In genomic region chr6:31354248-31354647, GRCh38 we compare ENCODE assay signal across 13 cellular contexts. TPM values are rescaled to one million over a fixed set of nuclear protein-coding genes. Genes with fewer than 3 reads are reported as not detected.
DNase-seq lines count a peak whose midpoint lies in the region; ATAC-seq and TF ChIP-seq lines count a peak whose summit lies in the region.
"Had no signal": no experiment of that assay in that cellular context is flagged by ENCODE, and none has a peak within 500 bp of the region (broad histone marks: within the 10 kb centered on the region; RNA-seq: fewer than 3 reads in every experiment).

No MANE protein-coding gene starts in this region.

- H3K36me3 ChIP-seq in breast epithelium (no peaks in the 10 kb centered on the region), tibial nerve (peaks cover 0 to 18% (median 8%) of the 10 kb centered on the region in 3 donors)
- H3K36me3 ChIP-seq: cardiac muscle cell, prostate gland had no signal

- 67 to 70% methylated on average over 7 to 9 of the region's 9 CpGs for WGBS in tibial nerve, 2 donors

- H3K27me3 ChIP-seq in breast epithelium (no peaks in the 10 kb centered on the region), tibial nerve (no peaks in the 10 kb centered on the region)

- POLR2A ChIA-PET in MCF 10A (lab: Yijun Ruan, JAX) = no interaction called here

- TF ChIP-seq CTCF in breast epithelium (IDR thresholded peaks at IDR 0.05) = no peak
- TF ChIP-seq CTCF in MCF 10A (IDR thresholded peaks at IDR 0.05; ENCODE audit: unreplicated experiment) = no peak
- TF ChIP-seq CTCF in tibial nerve (IDR thresholded peaks at IDR 0.05) = no peak
- no peak for TF ChIP-seq CTCF in type B pancreatic cell (conservative IDR thresholded peaks at IDR 0.05)

- H3K4me1 ChIP-seq in breast epithelium (no peaks in the 10 kb centered on the region), tibial nerve (peaks cover 0 to 15% (median 0%) of the 10 kb centered on the region in 4 donors)
- H3K4me1 ChIP-seq: prostate gland had no signal

- ATAC-seq in effector memory CD8-positive, alpha-beta T cell (replicated peaks) = no peak
- no peak for ATAC-seq in HG03095 (IDR thresholded peaks at IDR 0.05; ENCODE audit: unreplicated experiment)

- CTCF ChIA-PET in MCF 10A (lab: Yijun Ruan, JAX) = interaction anchor here (0.7 to 0.9 kb wide), 2 partner anchors 12 to 158 kb away, joined by 3 read pairs; no protein-coding TSS in a partner anchor

- no peak overlapping the region for H3K4me3 Mint-ChIP-seq in MCF 10A (ENCODE audit: unreplicated experiment)
- peak overlapping the region; percentile 95 for H3K4me3 Mint-ChIP-seq in T-helper 1 cell treated with Interleukin-12 subunit alpha and Interleukin-12 subunit beta and Interleukin-4 antibody, amounts not matched to agents 30 μg/mL and 1 μg/mL, for 36 hours
- peak overlapping the region; percentile 90 to 97 for H3K4me3 Mint-ChIP-seq in effector memory CD8-positive, alpha-beta T cell
- H3K4me3 Mint-ChIP-seq in type B pancreatic cell = no peak overlapping the region

- peak overlapping the region in 2 of 3 donors; percentile 68 to 80 for H3K4me3 ChIP-seq in breast epithelium
- H3K4me3 ChIP-seq in tibial nerve = peak overlapping the region in 1 of 4 donors; percentile 73
- H3K4me3 ChIP-seq: cardiac muscle cell had no signal

- H3K27ac Mint-ChIP-seq in MCF 10A (ENCODE audit: low read depth, unreplicated experiment) (no peak overlapping the region), type B pancreatic cell (no peak overlapping the region)
- H3K27ac Mint-ChIP-seq in T-helper 1 cell treated with Interleukin-12 subunit alpha and Interleukin-12 subunit beta and Interleukin-4 antibody, amounts not matched to agents 30 μg/mL and 1 μg/mL, for 36 hours = peak overlapping the region; percentile 83
- peak overlapping the region; percentile 100 for H3K27ac Mint-ChIP-seq in effector memory CD8-positive, alpha-beta T cell

- H3K27ac ChIP-seq in breast epithelium = no peak overlapping the region
- H3K27ac ChIP-seq in tibial nerve = no peak overlapping the region
- H3K27ac ChIP-seq: cardiac muscle cell, prostate gland had no signal

- peaks cover 5% of the 10 kb centered on the region for H3K4me1 Mint-ChIP-seq in MCF 10A (ENCODE audit: insufficient read depth, unreplicated experiment)
- peaks cover 51% of the 10 kb centered on the region for H3K4me1 Mint-ChIP-seq in T-helper 1 cell treated with Interleukin-12 subunit alpha and Interleukin-12 subunit beta and Interleukin-4 antibody, amounts not matched to agents 30 μg/mL and 1 μg/mL, for 36 hours (ENCODE audit: low read depth)
- peaks cover 68 to 73% of the 10 kb centered on the region in 2 donors for H3K4me1 Mint-ChIP-seq in effector memory CD8-positive, alpha-beta T cell (ENCODE audit: low read depth in 2 of 2)
- no peaks in the 10 kb centered on the region for H3K4me1 Mint-ChIP-seq in type B pancreatic cell (ENCODE audit: unreplicated experiment)

- H3K36me3 Mint-ChIP-seq in MCF 10A (ENCODE audit: insufficient read depth, unreplicated experiment) (peaks cover 7% of the 10 kb centered on the region), type B pancreatic cell (no peaks in the 10 kb centered on the region)
- H3K36me3 Mint-ChIP-seq in T-helper 1 cell treated with Interleukin-12 subunit alpha and Interleukin-12 subunit beta and Interleukin-4 antibody, amounts not matched to agents 30 μg/mL and 1 μg/mL, for 36 hours (ENCODE audit: low read depth) = peaks cover 48% of the 10 kb centered on the region
- H3K36me3 Mint-ChIP-seq in effector memory CD8-positive, alpha-beta T cell (ENCODE audit: insufficient read depth) = peaks cover 95% of the 10 kb centered on the region

- H3K9me3 Mint-ChIP-seq in MCF 10A (ENCODE audit: unreplicated experiment) (no peaks in the 10 kb centered on the region), type B pancreatic cell (no peaks in the 10 kb centered on the region)
- no peaks in the 10 kb centered on the region for H3K9me3 Mint-ChIP-seq in T-helper 1 cell treated with Interleukin-12 subunit alpha and Interleukin-12 subunit beta and Interleukin-4 antibody, amounts not matched to agents 30 μg/mL and 1 μg/mL, for 36 hours
- no peaks in the 10 kb centered on the region for H3K9me3 Mint-ChIP-seq in effector memory CD8-positive, alpha-beta T cell

- DNase-seq in breast epithelium (ENCODE audit: low spot score in 2 of 2) (no peak), MCF 10A (ENCODE audit: unreplicated experiment) (no peak), tibial nerve (ENCODE audit: low spot score in 2 of 2) (no peak), type B pancreatic cell (ENCODE audit: extremely low spot score, unreplicated experiment) (no peak)
- peak; percentile 21 to 36 (median 29) for DNase-seq in effector memory CD8-positive, alpha-beta T cell
- DNase-seq in stimulated activated naive CD4-positive, alpha-beta T cell treated with Interleukin-2 at 50 U/mL for 16 hours (lab: John Stamatoyannopoulos, UW) = peak; percentile 28
- DNase-seq: AML-193, NCI-H510A, SHP77 had no signal

- no TSS peak for BruUV-seq in MCF 10A (replicated peaks; lab: Mats Ljungman, UMichigan)

- peaks cover 56% of the 10 kb centered on the region for H3K27me3 Mint-ChIP-seq in MCF 10A (ENCODE audit: insufficient read depth, unreplicated experiment)
- H3K27me3 Mint-ChIP-seq in T-helper 1 cell treated with Interleukin-12 subunit alpha and Interleukin-12 subunit beta and Interleukin-4 antibody, amounts not matched to agents 30 μg/mL and 1 μg/mL, for 36 hours (ENCODE audit: low read depth) = no peaks in the 10 kb centered on the region
- no peaks in the 10 kb centered on the region for H3K27me3 Mint-ChIP-seq in effector memory CD8-positive, alpha-beta T cell
- H3K27me3 Mint-ChIP-seq in type B pancreatic cell = peaks cover 94% of the 10 kb centered on the region

- intact Hi-C loops in breast epithelium (cut with DNase I; ENCODE audit: low total_unique reads) (no loop called here), MCF 10A (cut with micrococcal nuclease) (no loop called here)

- TF ChIP-seq POLR2A in breast epithelium (IDR thresholded peaks at IDR 0.05) (no peak), tibial nerve (IDR thresholded peaks at IDR 0.05) (no peak)

- TF ChIP-seq EP300 in tibial nerve (IDR thresholded peaks at IDR 0.05) = no peak

- no peaks in the 10 kb centered on the region for H3K9me3 ChIP-seq in breast epithelium
- no peaks in the 10 kb centered on the region for H3K9me3 ChIP-seq in tibial nerve
- H3K9me3 ChIP-seq: prostate gland had no signal

RNA-seq across cellular contexts. Expression of gene HLA-B, which starts 2.7 kb away (rescaled TPM):
- total RNA-seq in breast epithelium = 100 to 1,000 TPM; 532 to 813 (median 727) TPM
- 87.4 and 180 TPM in 2 replicates for total RNA-seq in MCF 10A (2022)
- total RNA-seq in tibial nerve = 100 to 1,000 TPM; 570 to 933 (median 787) TPM
- total RNA-seq in type B pancreatic cell (ENCODE audit: low replicate concordance) = 53.9 and 116 TPM in 2 replicates

RNA-seq across cellular contexts. Expression of gene MICA, which starts 49.1 kb away (rescaled TPM):
- total RNA-seq in breast epithelium (10 to 100 TPM; 14.9 to 28.1 (median 23.6) TPM), MCF 10A (2022) (17.9 and 18.0 TPM in 2 replicates), tibial nerve (10 to 100 TPM; 15.9 to 28.3 (median 23.7) TPM), type B pancreatic cell (ENCODE audit: low replicate concordance) (9.0 and 10.7 TPM in 2 replicates)

Comparison
In these comparisons a context has a peak if more than half of its experiments do, and no peak if none do; other contexts are left out.
1. DNase-seq: peak in effector memory CD8-positive, alpha-beta T cell (3 of 3) and stimulated activated naive CD4-positive, alpha-beta T cell treated with Interleukin-2 at 50 U/mL for 16 hours (single experiment); none in breast epithelium (0 of 2), MCF 10A (single experiment), tibial nerve (0 of 2) and type B pancreatic cell (single experiment).
2. H3K27ac Mint-ChIP-seq: peak in T-helper 1 cell treated with Interleukin-12 subunit alpha and Interleukin-12 subunit beta and Interleukin-4 antibody, amounts not matched to agents 30 μg/mL and 1 μg/mL, for 36 hours (single experiment) and effector memory CD8-positive, alpha-beta T cell (2 of 2); none in MCF 10A (single experiment) and type B pancreatic cell (single experiment).
3. H3K4me3 Mint-ChIP-seq: peak in T-helper 1 cell treated with Interleukin-12 subunit alpha and Interleukin-12 subunit beta and Interleukin-4 antibody, amounts not matched to agents 30 μg/mL and 1 μg/mL, for 36 hours (single experiment) and effector memory CD8-positive, alpha-beta T cell (2 of 2); none in MCF 10A (single experiment) and type B pancreatic cell (single experiment).